ENCODE assay signal across 8 cellular contexts in the genomic region with DNA sequence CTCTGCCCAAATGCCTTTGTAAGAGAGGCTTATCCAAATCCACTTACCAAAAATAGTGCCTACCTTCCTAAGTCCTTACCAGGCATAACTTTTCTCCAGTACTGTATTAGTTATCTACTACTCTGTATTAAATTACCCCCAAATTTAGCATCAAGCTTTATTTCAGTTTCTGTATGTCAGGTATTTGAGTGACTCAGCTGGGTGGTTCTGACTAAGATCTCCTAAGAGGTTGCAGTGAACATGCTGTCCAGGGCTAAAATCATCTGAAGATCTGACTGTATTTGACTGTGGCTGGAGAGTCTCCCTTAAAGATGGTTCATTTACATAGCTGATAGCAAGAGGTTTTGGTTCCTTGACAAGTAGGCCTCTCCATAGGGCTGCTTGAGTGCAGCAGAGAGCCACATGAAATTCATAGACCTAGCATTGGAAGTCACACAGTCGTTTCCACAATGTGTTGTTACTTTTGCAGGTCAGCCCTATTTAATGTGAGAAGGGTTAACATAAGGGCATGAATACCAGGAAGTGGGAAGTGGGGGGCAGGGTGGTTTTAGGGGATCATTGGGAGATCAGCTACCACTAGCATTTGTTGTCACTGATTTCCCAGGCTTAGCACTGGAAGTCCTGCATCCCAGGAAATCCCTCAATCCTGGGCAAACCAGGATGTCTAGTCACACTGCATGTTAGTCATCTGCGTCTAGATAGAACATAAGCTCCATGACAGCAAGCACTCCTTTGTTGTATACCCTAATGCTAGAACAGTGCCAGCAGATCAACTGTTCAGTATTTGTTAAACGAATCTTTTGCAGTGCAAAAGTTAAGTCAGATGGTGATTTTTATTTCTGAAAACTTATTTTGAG. TPM values are rescaled to one million over a fixed set of nuclear protein-coding genes. Genes with fewer than 3 reads are reported as not detected.
DNase-seq lines count a peak whose midpoint lies in the region; ATAC-seq, FAIRE-seq and TF ChIP-seq lines count a peak whose summit lies in the region.

No MANE protein-coding gene starts in this region.

- FAIRE-seq in HepG2 (lab: Jason Lieb, UNC): no peak

- in situ Hi-C loops in HepG2 (cut with HindIII; ENCODE audit: extremely low pct_ligation_motif_present, low pct_unique_long_range_greater_than_20kb): no loop called here

- H3K4me3 ChIP-seq in HepG2 (replicated peaks in 1 of 3; ENCODE audit: insufficient read depth in 1 of 3, low read depth in 2 of 3, low read length in 3 of 3): no peak overlapping the region; a peak in 1 of 6 replicates
- no peak overlapping the region for H3K4me3 ChIP-seq in right lobe of liver
- H3K4me3 ChIP-seq in fibroblast of lung (replicated peaks in 1 of 4; ENCODE audit: control extremely low read depth in 1 of 4, insufficient read depth in 1 of 4, low read depth in 3 of 4, low read length in 4 of 4): peak overlapping the region in 2 of 4 experiments; percentile 90 to 95
- peak overlapping the region; percentile 80 for H3K4me3 ChIP-seq in smooth muscle cell

- H3K4me2 ChIP-seq in HepG2 (ENCODE audit: low read depth, low read length) (peak overlapping the region; percentile 71), fibroblast of lung (ENCODE audit: extremely low read depth, insufficient read depth, low read length) (peak overlapping the region; percentile 61), smooth muscle cell (peak overlapping the region; percentile 95)

- ATAC-seq in HepG2 (no peak), right lobe of liver (no peak), HG02943 (IDR thresholded peaks at IDR 0.05; ENCODE audit: low read depth, unreplicated experiment) (peak; percentile 46)

- DNase-seq in HepG2 (ENCODE audit: low spot score) (no peak), right lobe of liver (no peak), RPMI7951 (ENCODE audit: low read depth) (peak; percentile 55), fibroblast of lung (ENCODE audit: low read depth in 2 of 2) (peak; percentile 38 to 86), smooth muscle cell (lab: John Stamatoyannopoulos, UW; ENCODE audit: unreplicated experiment) (no peak), NCI-H2196 (lab: John Stamatoyannopoulos, UW; ENCODE audit: unreplicated experiment) (no peak), NK-92 (lab: John Stamatoyannopoulos, UW; ENCODE audit: unreplicated experiment) (no peak)

- no peak for TF ChIP-seq RAD21 in HepG2 (CRISPR knock-in tag; IDR thresholded peaks at IDR 0.05)

- peaks cover 40% of the 10 kb centered on the region for H3K4me1 ChIP-seq in HepG2 (ENCODE audit: insufficient read depth, low read length)
- H3K4me1 ChIP-seq in right lobe of liver: peaks cover 0 to 22% (median 5%) of the 10 kb centered on the region in 4 donors
- peaks cover 13% of the 10 kb centered on the region for H3K4me1 ChIP-seq in fibroblast of lung (ENCODE audit: control insufficient read depth, extremely low read depth, insufficient read depth, low read length)
- peaks cover 26% of the 10 kb centered on the region for H3K4me1 ChIP-seq in smooth muscle cell (ENCODE audit: low read depth)

- no TSS peak for BruUV-seq in HepG2 (replicated peaks; lab: Mats Ljungman, UMichigan)

- CTCF ChIA-PET in HepG2 (lab: Yijun Ruan, JAX; ENCODE audit: low intra/inter-chr PET ratio, low total read pairs): no interaction called here

- no peak overlapping the region for H2AFZ ChIP-seq in HepG2 (ENCODE audit: low read length)
- H2AFZ ChIP-seq in fibroblast of lung (ENCODE audit: low read length): no peak overlapping the region
- no peak overlapping the region for H2AFZ ChIP-seq in smooth muscle cell (ENCODE audit: low read depth)

- H3K79me2 ChIP-seq in HepG2 (ENCODE audit: insufficient read depth, low read length) (peaks cover 37% of the 10 kb centered on the region), fibroblast of lung (ENCODE audit: control insufficient read depth, insufficient read depth, low read length) (peaks cover 42% of the 10 kb centered on the region), smooth muscle cell (ENCODE audit: low read depth) (peaks cover 56% of the 10 kb centered on the region)

- POLR2A ChIA-PET in HepG2 (lab: Yijun Ruan, JAX): no interaction called here

- no peaks in the 10 kb centered on the region for H3K9me3 ChIP-seq in HepG2 (ENCODE audit: low read length)
- H3K9me3 ChIP-seq in right lobe of liver: no peaks in the 10 kb centered on the region
- no peaks in the 10 kb centered on the region for H3K9me3 ChIP-seq in fibroblast of lung (ENCODE audit: control insufficient read depth, insufficient read depth, low read depth, low read length)
- no peaks in the 10 kb centered on the region for H3K9me3 ChIP-seq in smooth muscle cell (replicated peaks; ENCODE audit: low read depth)

- WGBS in HepG2 (ENCODE audit: low lambda C conversion rate): 92% methylated on average over 3 of the region's 3 CpGs
- WGBS in right lobe of liver (ENCODE audit: insufficient coverage, low coverage, low lambda C conversion rate, missing lambda C conversion rate): 70% methylated on average over 3 of the region's 3 CpGs
- WGBS in smooth muscle cell (ENCODE audit: low lambda C conversion rate): 34% methylated on average over 3 of the region's 3 CpGs

- H3K9ac ChIP-seq in HepG2 (ENCODE audit: insufficient read depth, low read depth, low read length) (no peak overlapping the region; the same call in 1 of the 2 replicates), fibroblast of lung (ENCODE audit: insufficient read depth, low read length) (no peak overlapping the region), smooth muscle cell (ENCODE audit: low read depth) (peak overlapping the region; percentile 50)

- H3K27me3 ChIP-seq in HepG2 (ENCODE audit: control insufficient read depth in 1 of 2, insufficient read depth in 2 of 2, low read length in 2 of 2) (no peaks in the 10 kb centered on the region; a peak in 1 of 5 replicates), right lobe of liver (no peaks in the 10 kb centered on the region), fibroblast of lung (ENCODE audit: control insufficient read depth, insufficient read depth, low read length) (no peaks in the 10 kb centered on the region), smooth muscle cell (ENCODE audit: low read depth) (no peaks in the 10 kb centered on the region)

- intact Hi-C loops in HepG2 (cut with micrococcal nuclease; ENCODE audit: unreplicated experiment): loop anchor here (10.0 kb wide), 1 partner anchor 267 kb away; no protein-coding TSS in a partner anchor
- intact Hi-C loops in right lobe of liver (cut with DNase I): no loop called here

- H3K27ac ChIP-seq in HepG2 (ENCODE audit: extremely low read length, insufficient read depth, low read length): no peak overlapping the region
- H3K27ac ChIP-seq in right lobe of liver: no peak overlapping the region
- no peak overlapping the region for H3K27ac ChIP-seq in fibroblast of lung (ENCODE audit: insufficient read depth, low read length)
- peak overlapping the region; percentile 83 for H3K27ac ChIP-seq in smooth muscle cell (ENCODE audit: low read depth)

- TF ChIP-seq CTCF in HepG2 (CRISPR knock-in tag; IDR thresholded peaks at IDR 0.05) (no peak), right lobe of liver (IDR thresholded peaks at IDR 0.05) (no peak), fibroblast of lung (conservative IDR thresholded peaks at IDR 0.05 in 1 of 2, IDR thresholded peaks at IDR 0.05 in 1 of 2; ENCODE audit: low read depth in 1 of 2, low read length in 2 of 2) (no peak), smooth muscle cell (IDR thresholded peaks at IDR 0.05; ENCODE audit: borderline replicate concordance, insufficient read depth, poor library complexity, severe bottlenecking) (no peak)

- peaks cover 24% of the 10 kb centered on the region for H3F3A ChIP-seq in smooth muscle cell (ENCODE audit: low read depth)

- no peak for TF ChIP-seq POLR2A in HepG2 (IDR thresholded peaks at IDR 0.05; ENCODE audit: insufficient read depth in 1 of 2, low read depth in 2 of 2, low read length in 2 of 2)
- TF ChIP-seq POLR2A in right lobe of liver (IDR thresholded peaks at IDR 0.05): no peak

- no peak for TF ChIP-seq EP300 in HepG2 (IDR thresholded peaks at IDR 0.05; ENCODE audit: low read depth in 2 of 2, low read length in 2 of 2)
- TF ChIP-seq EP300 in HepG2 (CRISPR knock-in tag; IDR thresholded peaks at IDR 0.05; ENCODE audit: borderline replicate concordance): no peak

- H4K20me1 ChIP-seq in HepG2 (ENCODE audit: insufficient read depth, low read length) (0 out of 2 replicates have a peak, but pooled peaks cover 3% of the 10 kb centered on the region), fibroblast of lung (ENCODE audit: control insufficient read depth, extremely low read depth, insufficient read depth, low read length) (no peaks in the 10 kb centered on the region), smooth muscle cell (ENCODE audit: low read depth) (peaks cover 25% of the 10 kb centered on the region)

- H3K36me3 ChIP-seq in HepG2 (replicated peaks in 1 of 2; ENCODE audit: control insufficient read depth in 1 of 2, insufficient read depth in 2 of 2, low read length in 2 of 2): peaks cover 4 to 9% of the 10 kb centered on the region in 2 experiments; a peak in 4 of 5 replicates
- peaks cover 0 to 8% (median 7%) of the 10 kb centered on the region in 4 donors for H3K36me3 ChIP-seq in right lobe of liver
- no peaks in the 10 kb centered on the region for H3K36me3 ChIP-seq in fibroblast of lung (ENCODE audit: control insufficient read depth, insufficient read depth, low read length)
- H3K36me3 ChIP-seq in smooth muscle cell (ENCODE audit: low read depth): no peaks in the 10 kb centered on the region

RNA-seq across cellular contexts. Expression of a gene that starts 2.0 kb away (rescaled TPM):
- total RNA-seq in HepG2 (2016; rRNA removed; fragmentation: Illumina TruSeq; extraction: Trizol): 44.7 and 50.2 TPM in 2 replicates
- total RNA-seq in HepG2 (2016; cell fraction: cytosol; rRNA removed; fragmentation: Illumina TruSeq; extraction: Trizol; ENCODE audit: low read depth): 7.9 and 9.2 TPM in 2 replicates
- total RNA-seq in HepG2 (2016; cell fraction: insoluble cytoplasmic fraction; rRNA removed; fragmentation: Illumina TruSeq; extraction: Trizol): 42.5 and 45.6 TPM in 2 replicates
- 10.6 and 12.6 TPM in 2 replicates for total RNA-seq in HepG2 (2016; cell fraction: membrane; rRNA removed; fragmentation: Illumina TruSeq; extraction: Trizol)
- 25.0 and 27.5 TPM in 2 replicates for total RNA-seq in HepG2 (2016; cell fraction: nucleus; rRNA removed; fragmentation: Illumina TruSeq; extraction: Trizol)
- polyA plus RNA-seq in HepG2 (2011; rRNA removed): 10.9 and 12.1 TPM in 2 replicates
- polyA plus RNA-seq in HepG2 (2011; cell fraction: cytosol; rRNA removed): 11.9 and 12.6 TPM in 2 replicates
- 6.4 and 7.3 TPM in 2 replicates for polyA plus RNA-seq in HepG2 (2011; cell fraction: nucleus; rRNA removed)
- polyA plus RNA-seq in HepG2 (2012): 21.6 and 22.5 TPM in 2 replicates
- 5.6 and 6.2 TPM in 2 replicates for polyA plus RNA-seq in HepG2 (2016; cell fraction: cytosol; fragmentation: Illumina TruSeq; extraction: Trizol; ENCODE audit: low read depth)
- polyA plus RNA-seq in HepG2 (2016; cell fraction: insoluble cytoplasmic fraction; fragmentation: Illumina TruSeq; extraction: Trizol; ENCODE audit: low read depth): 37.3 and 41.8 TPM in 2 replicates
- 6.4 and 8.0 TPM in 2 replicates for polyA plus RNA-seq in HepG2 (2016; cell fraction: membrane; fragmentation: Illumina TruSeq; extraction: Trizol; ENCODE audit: low read depth)
- polyA plus RNA-seq in HepG2 (2016; cell fraction: nucleus; fragmentation: Illumina TruSeq; extraction: Trizol; ENCODE audit: insufficient read depth, low read depth): 27.7 and 29.2 TPM in 2 replicates
- 9.9 and 22.3 TPM in 2 replicates for polyA minus RNA-seq in HepG2 (2011; rRNA and poly(A)+ RNA removed; ENCODE audit: low replicate concordance)
- 7.6 and 8.3 TPM in 2 replicates for polyA minus RNA-seq in HepG2 (2011; cell fraction: cytosol; rRNA and poly(A)+ RNA removed)
- 15.4 and 18.2 TPM in 2 replicates for polyA minus RNA-seq in HepG2 (2011; cell fraction: nucleus; rRNA and poly(A)+ RNA removed)
- 10 to 100 TPM; 12.9 to 15.7 (median 14.9) TPM for total RNA-seq in right lobe of liver
- total RNA-seq in RPMI7951 (2014; rRNA removed; shearing (Covaris generic)): 20.9 and 28.2 TPM in 2 replicates
- total RNA-seq in fibroblast of lung: 42.6 and 45.4 TPM in 2 replicates
- polyA plus RNA-seq in fibroblast of lung: 25.4 and 27.5 TPM in 2 replicates
- 45.7 and 45.8 TPM in 2 replicates for polyA plus RNA-seq in fibroblast of lung (2012)
- polyA minus RNA-seq in fibroblast of lung (ENCODE audit: low replicate concordance): 2.5 and 5.5 TPM in 2 replicates
- total RNA-seq in smooth muscle cell: 38.0 and 40.7 TPM in 2 replicates
- polyA plus RNA-seq in smooth muscle cell: 65.3 and 68.0 TPM in 2 replicates

Comparison
In these comparisons a context has a peak if more than half of its experiments do, and no peak if none do; other contexts are left out.
1. DNase-seq: peak in RPMI7951 (single experiment) and fibroblast of lung (2 of 2); none in HepG2 (single experiment), right lobe of liver (0 of 3), smooth muscle cell (single experiment), NCI-H2196 (single experiment) and NK-92 (single experiment).
2. Peak in every context shown above with its lines, with median percentiles within 50 percentile points of each other: H3K4me2 ChIP-seq.